30 cellular contexts compared by ENCODE assay signal in the genomic region with DNA sequence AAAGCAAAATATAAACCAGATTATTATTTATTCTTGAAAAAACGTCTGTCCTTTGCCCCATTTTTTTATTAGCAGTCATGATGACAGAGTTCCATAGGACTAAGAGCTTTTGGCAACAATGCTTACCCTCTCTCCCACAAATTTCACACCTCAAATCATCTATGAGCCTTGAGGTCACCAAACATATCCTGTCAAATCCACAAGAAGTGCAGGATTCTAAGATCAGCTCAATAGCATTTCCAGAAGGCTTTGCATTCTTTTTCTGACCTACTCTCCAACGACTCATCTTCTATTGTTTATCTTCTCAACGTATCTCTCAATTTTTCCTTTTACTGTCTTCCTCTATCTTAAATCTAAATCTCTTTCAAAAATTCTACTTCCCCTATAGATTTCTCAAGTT.
"Had no signal": no experiment of that assay in that cellular context is flagged by ENCODE, and none has a peak within 500 bp of the region (broad histone marks: within the 10 kb centered on the region; RNA-seq: fewer than 3 reads in every experiment).

No MANE protein-coding gene starts in this region.

- H3K4me1 ChIP-seq: colonic mucosa, gastroesophageal sphincter, left lung, lower lobe of right lung, spleen, testis, transverse colon had no signal

- H3K36me3 ChIP-seq: cardiac muscle cell, colonic mucosa, gastroesophageal sphincter, left lung, lower lobe of right lung, spleen, transverse colon had no signal

- H3K4me3 ChIP-seq: cardiac muscle cell, colonic mucosa, gastroesophageal sphincter, left lung, lower lobe of right lung, mucosa of descending colon, spleen, testis, transverse colon had no signal

- H3K27ac Mint-ChIP-seq: activated naive CD8-positive, alpha-beta T cell; brain; natural killer cell treated with Interleukin-12 subunit alpha and Interleukin-12 subunit beta and Interleukin-15 and Interleukin-18, amount 100 ng/mL, for 72 hours; T-helper 2 cell treated with Interferon-gamma antibody and Interleukin-4, amounts not matched to agents 5 μg/mL and 100 μg/mL, for 36 hours had no signal

- H3K9me3 Mint-ChIP-seq: brain had no signal

- H3K27ac ChIP-seq: cardiac muscle cell, colonic mucosa, gastroesophageal sphincter, left lung, lower lobe of right lung, spleen, testis, transverse colon had no signal

- H3K27me3 ChIP-seq: cardiac muscle cell, colonic mucosa, gastroesophageal sphincter, left lung, spleen, testis, transverse colon had no signal

- H3K4me1 Mint-ChIP-seq: brain had no signal

- H3K4me3 Mint-ChIP-seq: activated naive CD8-positive, alpha-beta T cell; activated T-cell treated with anti-CD3 and anti-CD28 coated beads, Interleukin-2, amount 50 U/mL, for 72 hours; brain; natural killer cell treated with Interleukin-12 subunit alpha and Interleukin-12 subunit beta and Interleukin-15 and Interleukin-18, amount 100 ng/mL, for 72 hours; T-helper 2 cell treated with Interferon-gamma antibody and Interleukin-4, amounts not matched to agents 5 μg/mL and 100 μg/mL, for 36 hours had no signal

- H3K27me3 Mint-ChIP-seq: activated naive CD8-positive, alpha-beta T cell; brain; natural killer cell treated with Interleukin-12 subunit alpha and Interleukin-12 subunit beta and Interleukin-15 and Interleukin-18, amount 100 ng/mL, for 72 hours had no signal

- ATAC-seq: activated T-cell treated with anti-CD3 and anti-CD28 coated beads, Interleukin-2, amount 50 U/mL, for 72 hours; gastroesophageal sphincter; left lung; lower lobe of right lung; mucosa of descending colon; natural killer cell treated with Interleukin-12 subunit alpha and Interleukin-12 subunit beta and Interleukin-15 and Interleukin-18, amount 100 ng/mL, for 72 hours; right cardiac atrium had no signal

- DNase-seq: activated CD4-positive, alpha-beta T cell treated with anti-CD3 and anti-CD28 coated beads for 4 hours; activated CD4-positive, alpha-beta T cell treated with anti-CD3 and anti-CD28 coated beads, Interleukin-2, amount 50 U/mL, for 4 hours; activated CD4-positive, CD25-positive, alpha-beta regulatory T cell; activated naive CD4-positive, alpha-beta T cell; activated T-cell treated with anti-CD3 and anti-CD28 coated beads for 4 hours; activated T-cell treated with anti-CD3 and anti-CD28 coated beads, Interleukin-2, amount 50 U/mL, for 72 hours; anterior cingulate cortex; cerebellar nuclear complex; colonic mucosa; effector memory CD4-positive, alpha-beta T cell; erythroblast; head of caudate nucleus; hypothalamus; kidney glomerular epithelial cell; left lung; lower lobe of right lung; mesenchymal stem cell; mucosa of descending colon; posterior cingulate gyrus; right cardiac atrium; spleen; stimulated activated naive CD4-positive, alpha-beta T cell treated with Interleukin-2 at 50 U/mL for 16 hours; testis; transverse colon had no signal

- H3K9me3 ChIP-seq: colonic mucosa, gastroesophageal sphincter, left lung, lower lobe of right lung, mucosa of descending colon, testis, transverse colon had no signal

- H3K36me3 Mint-ChIP-seq: activated naive CD8-positive, alpha-beta T cell; brain; natural killer cell treated with Interleukin-12 subunit alpha and Interleukin-12 subunit beta and Interleukin-15 and Interleukin-18, amount 100 ng/mL, for 72 hours had no signal
